ENCODE assay signal across 1 cellular context in the genomic region with DNA sequence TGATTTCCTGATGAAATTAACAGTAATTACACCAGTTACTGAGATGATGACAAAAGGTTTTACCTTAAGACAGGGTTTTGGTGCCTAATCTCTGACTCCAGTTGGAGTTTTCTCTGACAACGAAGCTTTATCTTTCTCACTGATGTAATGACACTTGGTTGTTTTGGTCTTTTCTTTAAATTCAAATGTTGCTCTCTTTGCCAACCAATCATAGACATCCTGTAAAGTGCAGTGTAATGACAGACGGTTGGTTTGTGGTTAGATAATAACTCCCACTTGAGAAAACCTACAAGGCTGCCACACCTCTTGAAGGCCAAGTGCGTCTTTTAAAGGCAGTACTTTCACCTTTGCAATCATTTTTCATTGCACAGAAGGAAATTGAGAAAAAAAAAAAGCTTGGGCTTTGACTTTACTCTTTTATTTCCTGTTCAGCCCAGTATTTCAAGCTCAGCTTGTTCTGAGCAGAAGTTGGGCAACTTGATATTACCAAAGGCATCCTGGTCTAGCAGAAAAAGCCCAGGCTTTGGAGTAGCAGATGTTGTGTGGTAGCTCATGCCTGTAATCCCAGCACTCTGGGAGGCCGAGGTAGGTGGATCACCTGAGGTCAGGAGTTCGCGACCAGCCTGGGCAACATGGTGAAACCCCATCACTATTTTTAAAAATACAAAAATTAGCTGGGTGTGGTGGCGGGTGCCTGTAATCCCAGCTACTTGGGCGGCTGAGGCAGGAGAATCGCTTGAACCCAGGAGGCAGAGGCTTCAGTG.
TF ChIP-seq lines count a peak whose summit lies in the region.

No MANE protein-coding gene starts in this region.

TF ChIP-seq in K562, 482 proteins besides CTCF, POLR2A, EP300 and RAD21 (continued from another document and continues in another):
- TF ChIP-seq, protein P1, sequence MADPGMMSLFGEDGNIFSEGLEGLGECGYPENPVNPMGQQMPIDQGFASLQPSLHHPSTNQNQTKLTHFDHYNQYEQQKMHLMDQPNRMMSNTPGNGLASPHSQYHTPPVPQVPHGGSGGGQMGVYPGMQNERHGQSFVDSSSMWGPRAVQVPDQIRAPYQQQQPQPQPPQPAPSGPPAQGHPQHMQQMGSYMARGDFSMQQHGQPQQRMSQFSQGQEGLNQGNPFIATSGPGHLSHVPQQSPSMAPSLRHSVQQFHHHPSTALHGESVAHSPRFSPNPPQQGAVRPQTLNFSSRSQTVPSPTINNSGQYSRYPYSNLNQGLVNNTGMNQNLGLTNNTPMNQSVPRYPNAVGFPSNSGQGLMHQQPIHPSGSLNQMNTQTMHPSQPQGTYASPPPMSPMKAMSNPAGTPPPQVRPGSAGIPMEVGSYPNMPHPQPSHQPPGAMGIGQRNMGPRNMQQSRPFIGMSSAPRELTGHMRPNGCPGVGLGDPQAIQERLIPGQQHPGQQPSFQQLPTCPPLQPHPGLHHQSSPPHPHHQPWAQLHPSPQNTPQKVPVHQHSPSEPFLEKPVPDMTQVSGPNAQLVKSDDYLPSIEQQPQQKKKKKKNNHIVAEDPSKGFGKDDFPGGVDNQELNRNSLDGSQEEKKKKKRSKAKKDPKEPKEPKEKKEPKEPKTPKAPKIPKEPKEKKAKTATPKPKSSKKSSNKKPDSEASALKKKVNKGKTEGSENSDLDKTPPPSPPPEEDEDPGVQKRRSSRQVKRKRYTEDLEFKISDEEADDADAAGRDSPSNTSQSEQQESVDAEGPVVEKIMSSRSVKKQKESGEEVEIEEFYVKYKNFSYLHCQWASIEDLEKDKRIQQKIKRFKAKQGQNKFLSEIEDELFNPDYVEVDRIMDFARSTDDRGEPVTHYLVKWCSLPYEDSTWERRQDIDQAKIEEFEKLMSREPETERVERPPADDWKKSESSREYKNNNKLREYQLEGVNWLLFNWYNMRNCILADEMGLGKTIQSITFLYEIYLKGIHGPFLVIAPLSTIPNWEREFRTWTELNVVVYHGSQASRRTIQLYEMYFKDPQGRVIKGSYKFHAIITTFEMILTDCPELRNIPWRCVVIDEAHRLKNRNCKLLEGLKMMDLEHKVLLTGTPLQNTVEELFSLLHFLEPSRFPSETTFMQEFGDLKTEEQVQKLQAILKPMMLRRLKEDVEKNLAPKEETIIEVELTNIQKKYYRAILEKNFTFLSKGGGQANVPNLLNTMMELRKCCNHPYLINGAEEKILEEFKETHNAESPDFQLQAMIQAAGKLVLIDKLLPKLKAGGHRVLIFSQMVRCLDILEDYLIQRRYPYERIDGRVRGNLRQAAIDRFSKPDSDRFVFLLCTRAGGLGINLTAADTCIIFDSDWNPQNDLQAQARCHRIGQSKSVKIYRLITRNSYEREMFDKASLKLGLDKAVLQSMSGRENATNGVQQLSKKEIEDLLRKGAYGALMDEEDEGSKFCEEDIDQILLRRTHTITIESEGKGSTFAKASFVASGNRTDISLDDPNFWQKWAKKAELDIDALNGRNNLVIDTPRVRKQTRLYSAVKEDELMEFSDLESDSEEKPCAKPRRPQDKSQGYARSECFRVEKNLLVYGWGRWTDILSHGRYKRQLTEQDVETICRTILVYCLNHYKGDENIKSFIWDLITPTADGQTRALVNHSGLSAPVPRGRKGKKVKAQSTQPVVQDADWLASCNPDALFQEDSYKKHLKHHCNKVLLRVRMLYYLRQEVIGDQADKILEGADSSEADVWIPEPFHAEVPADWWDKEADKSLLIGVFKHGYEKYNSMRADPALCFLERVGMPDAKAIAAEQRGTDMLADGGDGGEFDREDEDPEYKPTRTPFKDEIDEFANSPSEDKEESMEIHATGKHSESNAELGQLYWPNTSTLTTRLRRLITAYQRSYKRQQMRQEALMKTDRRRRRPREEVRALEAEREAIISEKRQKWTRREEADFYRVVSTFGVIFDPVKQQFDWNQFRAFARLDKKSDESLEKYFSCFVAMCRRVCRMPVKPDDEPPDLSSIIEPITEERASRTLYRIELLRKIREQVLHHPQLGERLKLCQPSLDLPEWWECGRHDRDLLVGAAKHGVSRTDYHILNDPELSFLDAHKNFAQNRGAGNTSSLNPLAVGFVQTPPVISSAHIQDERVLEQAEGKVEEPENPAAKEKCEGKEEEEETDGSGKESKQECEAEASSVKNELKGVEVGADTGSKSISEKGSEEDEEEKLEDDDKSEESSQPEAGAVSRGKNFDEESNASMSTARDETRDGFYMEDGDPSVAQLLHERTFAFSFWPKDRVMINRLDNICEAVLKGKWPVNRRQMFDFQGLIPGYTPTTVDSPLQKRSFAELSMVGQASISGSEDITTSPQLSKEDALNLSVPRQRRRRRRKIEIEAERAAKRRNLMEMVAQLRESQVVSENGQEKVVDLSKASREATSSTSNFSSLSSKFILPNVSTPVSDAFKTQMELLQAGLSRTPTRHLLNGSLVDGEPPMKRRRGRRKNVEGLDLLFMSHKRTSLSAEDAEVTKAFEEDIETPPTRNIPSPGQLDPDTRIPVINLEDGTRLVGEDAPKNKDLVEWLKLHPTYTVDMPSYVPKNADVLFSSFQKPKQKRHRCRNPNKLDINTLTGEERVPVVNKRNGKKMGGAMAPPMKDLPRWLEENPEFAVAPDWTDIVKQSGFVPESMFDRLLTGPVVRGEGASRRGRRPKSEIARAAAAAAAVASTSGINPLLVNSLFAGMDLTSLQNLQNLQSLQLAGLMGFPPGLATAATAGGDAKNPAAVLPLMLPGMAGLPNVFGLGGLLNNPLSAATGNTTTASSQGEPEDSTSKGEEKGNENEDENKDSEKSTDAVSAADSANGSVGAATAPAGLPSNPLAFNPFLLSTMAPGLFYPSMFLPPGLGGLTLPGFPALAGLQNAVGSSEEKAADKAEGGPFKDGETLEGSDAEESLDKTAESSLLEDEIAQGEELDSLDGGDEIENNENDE (IDR thresholded peaks at IDR 0.05; ENCODE audit: low read depth, low read length): no peak
- TF ChIP-seq DDX20 (tag; IDR thresholded peaks at IDR 0.05; ENCODE audit: low read depth) (peak; percentile 14), CTBP1 (IDR thresholded peaks at IDR 0.05; ENCODE audit: borderline replicate concordance) (peak; percentile 78; the same call in 1 of the 2 replicates), SRSF9 (IDR thresholded peaks at IDR 0.05; ENCODE audit: borderline replicate concordance, low read depth, low read length) (no peak), ZNF695 (CRISPR knock-in tag; IDR thresholded peaks at IDR 0.05) (peak; percentile 20; the same call in 1 of the 2 replicates), HMGN3 (IDR thresholded peaks at IDR 0.05; ENCODE audit: borderline replicate concordance, extremely low read depth, insufficient read length, low read depth, low read length) (peak; percentile 92), RBM34 (IDR thresholded peaks at IDR 0.05; ENCODE audit: borderline replicate concordance, insufficient read depth, low read length) (no peak), MECOM (CRISPR knock-in tag; IDR thresholded peaks at IDR 0.05) (peak; percentile 62), HDAC6 (IDR thresholded peaks at IDR 0.05; ENCODE audit: low read depth, low read length) (no peak), CBX5 (IDR thresholded peaks at IDR 0.05; ENCODE audit: borderline replicate concordance, low read depth) (no peak), ZNF134 (CRISPR knock-in tag; conservative IDR thresholded peaks at IDR 0.05) (no peak; the same call in 1 of the 2 replicates), ZNF124 (CRISPR knock-in tag; IDR thresholded peaks at IDR 0.05) (no peak), MTA1 (IDR thresholded peaks at IDR 0.05; ENCODE audit: borderline replicate concordance) (peak; percentile 78; the same call in 1 of the 2 replicates), COPS2 (conservative IDR thresholded peaks at IDR 0.05) (no peak)
- TF ChIP-seq, protein P2, sequence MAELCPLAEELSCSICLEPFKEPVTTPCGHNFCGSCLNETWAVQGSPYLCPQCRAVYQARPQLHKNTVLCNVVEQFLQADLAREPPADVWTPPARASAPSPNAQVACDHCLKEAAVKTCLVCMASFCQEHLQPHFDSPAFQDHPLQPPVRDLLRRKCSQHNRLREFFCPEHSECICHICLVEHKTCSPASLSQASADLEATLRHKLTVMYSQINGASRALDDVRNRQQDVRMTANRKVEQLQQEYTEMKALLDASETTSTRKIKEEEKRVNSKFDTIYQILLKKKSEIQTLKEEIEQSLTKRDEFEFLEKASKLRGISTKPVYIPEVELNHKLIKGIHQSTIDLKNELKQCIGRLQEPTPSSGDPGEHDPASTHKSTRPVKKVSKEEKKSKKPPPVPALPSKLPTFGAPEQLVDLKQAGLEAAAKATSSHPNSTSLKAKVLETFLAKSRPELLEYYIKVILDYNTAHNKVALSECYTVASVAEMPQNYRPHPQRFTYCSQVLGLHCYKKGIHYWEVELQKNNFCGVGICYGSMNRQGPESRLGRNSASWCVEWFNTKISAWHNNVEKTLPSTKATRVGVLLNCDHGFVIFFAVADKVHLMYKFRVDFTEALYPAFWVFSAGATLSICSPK (IDR thresholded peaks at IDR 0.05; ENCODE audit: borderline replicate concordance): 0 out of 2 replicates have a peak, but pooled peaks have one; percentile 71
- TF ChIP-seq, protein P3, sequence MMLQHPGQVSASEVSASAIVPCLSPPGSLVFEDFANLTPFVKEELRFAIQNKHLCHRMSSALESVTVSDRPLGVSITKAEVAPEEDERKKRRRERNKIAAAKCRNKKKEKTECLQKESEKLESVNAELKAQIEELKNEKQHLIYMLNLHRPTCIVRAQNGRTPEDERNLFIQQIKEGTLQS (IDR thresholded peaks at IDR 0.05): peak; percentile 94
- TF ChIP-seq, protein P3 (CRISPR knock-in tag; conservative IDR thresholded peaks at IDR 0.05): peak; percentile 81; the same call in 1 of the 2 replicates
- TF ChIP-seq, protein P4, sequence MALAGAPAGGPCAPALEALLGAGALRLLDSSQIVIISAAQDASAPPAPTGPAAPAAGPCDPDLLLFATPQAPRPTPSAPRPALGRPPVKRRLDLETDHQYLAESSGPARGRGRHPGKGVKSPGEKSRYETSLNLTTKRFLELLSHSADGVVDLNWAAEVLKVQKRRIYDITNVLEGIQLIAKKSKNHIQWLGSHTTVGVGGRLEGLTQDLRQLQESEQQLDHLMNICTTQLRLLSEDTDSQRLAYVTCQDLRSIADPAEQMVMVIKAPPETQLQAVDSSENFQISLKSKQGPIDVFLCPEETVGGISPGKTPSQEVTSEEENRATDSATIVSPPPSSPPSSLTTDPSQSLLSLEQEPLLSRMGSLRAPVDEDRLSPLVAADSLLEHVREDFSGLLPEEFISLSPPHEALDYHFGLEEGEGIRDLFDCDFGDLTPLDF (CRISPR knock-in tag; IDR thresholded peaks at IDR 0.05): no peak; the same call in 1 of the 2 replicates
- TF ChIP-seq, protein P5, sequence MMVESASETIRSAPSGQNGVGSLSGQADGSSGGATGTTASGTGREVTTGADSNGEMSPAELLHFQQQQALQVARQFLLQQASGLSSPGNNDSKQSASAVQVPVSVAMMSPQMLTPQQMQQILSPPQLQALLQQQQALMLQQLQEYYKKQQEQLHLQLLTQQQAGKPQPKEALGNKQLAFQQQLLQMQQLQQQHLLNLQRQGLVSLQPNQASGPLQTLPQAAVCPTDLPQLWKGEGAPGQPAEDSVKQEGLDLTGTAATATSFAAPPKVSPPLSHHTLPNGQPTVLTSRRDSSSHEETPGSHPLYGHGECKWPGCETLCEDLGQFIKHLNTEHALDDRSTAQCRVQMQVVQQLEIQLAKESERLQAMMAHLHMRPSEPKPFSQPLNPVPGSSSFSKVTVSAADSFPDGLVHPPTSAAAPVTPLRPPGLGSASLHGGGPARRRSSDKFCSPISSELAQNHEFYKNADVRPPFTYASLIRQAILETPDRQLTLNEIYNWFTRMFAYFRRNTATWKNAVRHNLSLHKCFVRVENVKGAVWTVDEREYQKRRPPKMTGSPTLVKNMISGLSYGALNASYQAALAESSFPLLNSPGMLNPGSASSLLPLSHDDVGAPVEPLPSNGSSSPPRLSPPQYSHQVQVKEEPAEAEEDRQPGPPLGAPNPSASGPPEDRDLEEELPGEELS (CRISPR knock-in tag; IDR thresholded peaks at IDR 0.05; ENCODE audit: borderline replicate concordance): no peak
- TF ChIP-seq, protein P6, sequence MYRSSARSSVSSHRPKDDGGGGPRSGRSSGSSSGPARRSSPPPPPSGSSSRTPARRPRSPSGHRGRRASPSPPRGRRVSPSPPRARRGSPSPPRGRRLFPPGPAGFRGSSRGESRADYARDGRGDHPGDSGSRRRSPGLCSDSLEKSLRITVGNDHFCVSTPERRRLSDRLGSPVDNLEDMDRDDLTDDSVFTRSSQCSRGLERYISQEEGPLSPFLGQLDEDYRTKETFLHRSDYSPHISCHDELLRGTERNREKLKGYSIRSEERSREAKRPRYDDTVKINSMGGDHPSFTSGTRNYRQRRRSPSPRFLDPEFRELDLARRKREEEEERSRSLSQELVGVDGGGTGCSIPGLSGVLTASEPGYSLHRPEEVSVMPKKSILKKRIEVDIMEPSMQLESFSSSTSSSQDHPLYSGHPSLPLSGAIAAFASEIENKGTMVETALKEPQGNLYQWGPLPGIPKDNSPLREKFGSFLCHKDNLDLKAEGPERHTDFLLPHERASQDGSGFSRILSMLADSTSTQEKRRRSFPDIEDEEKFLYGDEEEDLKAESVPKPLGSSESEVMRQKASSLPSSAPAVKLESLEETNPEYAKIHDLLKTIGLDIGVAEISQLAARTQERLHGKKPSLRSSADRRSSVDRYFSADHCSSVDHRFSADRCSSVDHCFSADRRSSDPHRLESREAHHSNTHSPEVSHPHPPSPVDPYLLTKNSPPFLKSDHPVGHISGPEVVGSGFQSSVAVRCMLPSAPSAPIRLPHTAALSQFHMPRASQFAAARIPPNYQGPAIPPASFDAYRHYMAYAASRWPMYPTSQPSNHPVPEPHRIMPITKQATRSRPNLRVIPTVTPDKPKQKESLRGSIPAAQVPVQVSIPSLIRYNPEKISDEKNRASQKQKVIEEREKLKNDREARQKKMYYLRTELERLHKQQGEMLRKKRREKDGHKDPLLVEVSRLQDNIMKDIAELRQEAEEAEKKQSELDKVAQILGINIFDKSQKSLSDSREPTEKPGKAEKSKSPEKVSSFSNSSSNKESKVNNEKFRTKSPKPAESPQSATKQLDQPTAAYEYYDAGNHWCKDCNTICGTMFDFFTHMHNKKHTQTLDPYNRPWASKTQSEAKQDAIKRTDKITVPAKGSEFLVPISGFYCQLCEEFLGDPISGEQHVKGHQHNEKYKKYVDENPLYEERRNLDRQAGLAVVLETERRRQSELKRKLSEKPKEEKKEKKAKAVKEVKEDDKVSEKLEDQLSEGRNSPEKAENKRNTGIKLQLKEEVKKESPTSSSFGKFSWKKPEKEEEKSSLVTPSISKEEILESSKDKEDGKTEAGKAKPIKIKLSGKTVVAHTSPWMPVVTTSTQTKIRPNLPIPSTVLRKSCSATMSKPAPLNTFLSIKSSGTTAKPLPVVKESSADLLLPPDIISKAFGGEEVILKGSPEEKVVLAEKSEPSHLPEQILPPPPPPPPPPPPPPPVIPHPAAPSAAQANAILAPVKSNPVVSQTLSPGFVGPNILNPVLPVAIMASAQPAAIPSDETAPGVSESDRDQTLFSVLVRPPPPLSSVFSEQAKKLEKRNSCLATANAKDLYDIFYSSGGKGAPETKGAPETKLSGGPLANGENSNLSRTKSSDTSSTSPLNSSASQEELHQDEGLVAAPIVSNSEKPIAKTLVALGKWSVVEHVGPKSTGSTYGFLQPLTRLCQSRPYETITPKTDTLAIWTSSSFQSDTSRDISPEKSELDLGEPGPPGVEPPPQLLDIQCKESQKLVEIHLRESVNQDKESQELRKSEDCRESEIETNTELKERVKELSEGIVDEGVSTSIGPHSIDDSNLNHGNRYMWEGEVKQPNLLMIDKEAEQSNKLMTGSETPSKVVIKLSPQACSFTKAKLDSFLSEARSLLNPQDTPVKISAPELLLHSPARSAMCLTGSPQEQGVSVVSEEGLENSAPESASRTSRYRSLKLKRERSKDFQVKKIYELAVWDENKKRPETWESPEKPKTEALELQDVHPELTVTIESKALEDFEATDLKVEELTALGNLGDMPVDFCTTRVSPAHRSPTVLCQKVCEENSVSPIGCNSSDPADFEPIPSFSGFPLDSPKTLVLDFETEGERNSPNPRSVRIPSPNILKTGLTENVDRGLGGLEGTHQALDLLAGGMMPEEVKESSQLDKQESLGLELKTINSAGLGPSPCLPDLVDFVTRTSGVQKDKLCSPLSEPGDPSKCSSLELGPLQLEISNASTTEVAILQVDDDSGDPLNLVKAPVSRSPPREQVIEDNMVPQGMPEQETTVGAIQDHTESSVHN (IDR thresholded peaks at IDR 0.05; ENCODE audit: borderline replicate concordance in 1 of 2, low read depth in 1 of 2): peak in 1 of 2 experiments; percentile 85; a peak in 2 of 4 replicates
